Comparison of ENCODE assay signal across 8 cellular contexts in genomic region chr14:88386395-88386794, GRCh38. TPM values are rescaled to one million over a fixed set of nuclear protein-coding genes. Genes with fewer than 3 reads are reported as not detected.
A peak's percentile ranks its signal among the peaks of the same experiment; 100 is the strongest.
DNase-seq lines count a peak whose midpoint lies in the region; ATAC-seq and TF ChIP-seq lines count a peak whose summit lies in the region.

No MANE protein-coding gene starts in this region.

- H3K9me2 ChIP-seq in PC-3 (replicated peaks; ENCODE audit: low read length), result no peaks in the 10 kb centered on the region

- H3F3A ChIP-seq in PC-3 (ENCODE audit: low read length, unreplicated experiment), result no peaks in the 10 kb centered on the region

- TF ChIP-seq CTCF in GM12865 (IDR thresholded peaks at IDR 0.05; ENCODE audit: insufficient read depth, low read depth, low read length, missing control alignments) (no peak), PC-3 (conservative IDR thresholded peaks at IDR 0.05; ENCODE audit: low read depth, low read length) (no peak), epithelial cell of proximal tubule (conservative IDR thresholded peaks at IDR 0.05; ENCODE audit: low read depth, low read length) (no peak), prostate gland (IDR thresholded peaks at IDR 0.05) (no peak)

- BruUV-seq in PC-3 (replicated peaks; lab: Mats Ljungman, UMichigan), result no TSS peak

- no peaks in the 10 kb centered on the region for H3K27me3 ChIP-seq in PC-3 (ENCODE audit: low read length)
- H3K27me3 ChIP-seq in prostate gland (replicated peaks; ENCODE audit: insufficient read depth), result no peaks in the 10 kb centered on the region

- 0 out of 2 replicates have a peak, but pooled peaks cover 4% of the 10 kb centered on the region for H3K79me2 ChIP-seq in PC-3 (ENCODE audit: low read length)

- H3K4me3 ChIP-seq in GM12865 (ENCODE audit: low read depth, low read length) (peak overlapping the region; percentile 97), PC-3 (ENCODE audit: low read length) (peak overlapping the region; percentile 95), epithelial cell of proximal tubule (ENCODE audit: low read depth, low read length) (peak overlapping the region; percentile 92), prostate gland (peak overlapping the region; percentile 65 to 80)

- POLR2A ChIA-PET in PC-3 (lab: Charles Lee; ENCODE audit: unreplicated experiment), result no interaction called here

- CTCF ChIA-PET in PC-3 (lab: Charles Lee), result interaction anchor here (2.0 kb wide), 1 partner anchor 197 kb away, joined by 15 read pairs; no protein-coding TSS in a partner anchor

- no peak overlapping the region for H3K27ac ChIP-seq in PC-3 (ENCODE audit: low read length)
- no peak overlapping the region for H3K27ac ChIP-seq in prostate gland

- peak overlapping the region; percentile 99 for H2AFZ ChIP-seq in PC-3 (ENCODE audit: low read length)

- no peak for TF ChIP-seq POLR2A in prostate gland (IDR thresholded peaks at IDR 0.05)

- WGBS in prostate gland, result 51% methylated on average over 6 of the region's 6 CpGs

- H3K9ac ChIP-seq in PC-3 (ENCODE audit: low read length), result peak overlapping the region; percentile 73; the same call in 1 of the 2 replicates

- peak overlapping the region; percentile 95 for H3K4me2 ChIP-seq in PC-3 (ENCODE audit: low read length)

- H4K20me1 ChIP-seq in PC-3 (ENCODE audit: low read length), result no peaks in the 10 kb centered on the region

- DNase-seq in GM12865 (ENCODE audit: low read depth) (peak; percentile 8), PC-3 (no peak), epithelial cell of proximal tubule (ENCODE audit: low read depth) (no peak), prostate gland (ENCODE audit: low spot score) (no peak)

- peaks cover 10% of the 10 kb centered on the region for H3K4me1 ChIP-seq in PC-3 (ENCODE audit: insufficient read depth, low read length)
- H3K4me1 ChIP-seq in prostate gland (replicated peaks), result no peaks in the 10 kb centered on the region

- H3K9me3 ChIP-seq in PC-3 (ENCODE audit: low read length), result no peaks in the 10 kb centered on the region
- H3K9me3 ChIP-seq in prostate gland, result no peaks in the 10 kb centered on the region

- ATAC-seq in PC-3, result no peak
- ATAC-seq in HG03469 (IDR thresholded peaks at IDR 0.05; ENCODE audit: unreplicated experiment), result no peak
- ATAC-seq in HG03378 (IDR thresholded peaks at IDR 0.05; ENCODE audit: unreplicated experiment), result no peak
- no peak for ATAC-seq in GM19324 (IDR thresholded peaks at IDR 0.05; ENCODE audit: low FRiP score, unreplicated experiment)
- no peak for ATAC-seq in HG03432 (IDR thresholded peaks at IDR 0.05; ENCODE audit: unreplicated experiment)

- H3K36me3 ChIP-seq in PC-3 (ENCODE audit: low read depth, low read length) (no peaks in the 10 kb centered on the region), prostate gland (no peaks in the 10 kb centered on the region)

- intact Hi-C loops in PC-3 (cut with micrococcal nuclease), result loop anchor here (5.0 kb wide), 1 partner anchor 46 kb away; no protein-coding TSS in a partner anchor
- intact Hi-C loops in prostate gland (cut with DNase I), result loop anchor here (5.0 to 10.0 kb wide), 3 partner anchors 166 to 442 kb away; no protein-coding TSS in a partner anchor

RNA-seq across cellular contexts. Expression of gene SPATA7, which starts 0.9 kb away (rescaled TPM):
- total RNA-seq in PC-3 (2014; rRNA removed) (2.8 and 3.9 TPM in 2 replicates), epithelial cell of proximal tubule (4.5 and 6.3 TPM in 2 replicates), prostate gland (10 to 100 TPM; 13.1 to 21.4 TPM)
